9 cellular contexts compared by ENCODE assay signal in genomic region chr7:66140924-66141323, GRCh38. TPM values are rescaled to one million over a fixed set of nuclear protein-coding genes. Genes with fewer than 3 reads are reported as not detected.
DNase-seq lines count a peak whose midpoint lies in the region; ATAC-seq, FAIRE-seq and TF ChIP-seq lines count a peak whose summit lies in the region.
"Had no signal": no experiment of that assay in that cellular context is flagged by ENCODE, and none has a peak within 500 bp of the region (broad histone marks: within the 10 kb centered on the region; RNA-seq: fewer than 3 reads in every experiment).

No MANE protein-coding gene starts in this region.

- H4K5ac ChIP-seq in H9 (ENCODE audit: insufficient read length, low read depth, low read length) = no peak overlapping the region

- H3K56ac ChIP-seq in H9 (ENCODE audit: insufficient read length, low read depth, low read length) = no peak overlapping the region

- H2BK20ac ChIP-seq in H9 (ENCODE audit: low read depth, low read length, poor library complexity, severe bottlenecking) = no peak overlapping the region

- H2BK5ac ChIP-seq in H9 (ENCODE audit: insufficient read length, low read length) = no peak overlapping the region

- H3K9me2 ChIP-seq in neural cell (ENCODE audit: insufficient read depth, low read length) = no peaks in the 10 kb centered on the region

- H3K4me3 Mint-ChIP-seq in H9 = no peak overlapping the region

- no peaks in the 10 kb centered on the region for H3F3A ChIP-seq in neural cell (ENCODE audit: insufficient read depth, low read length, poor library complexity, severe bottlenecking)

- H4K20me1 ChIP-seq in H9 (ENCODE audit: control insufficient read depth, insufficient read depth, insufficient read length) (peaks cover 6% of the 10 kb centered on the region), neural cell (ENCODE audit: insufficient read depth) (peaks cover 4% of the 10 kb centered on the region)

- no peak overlapping the region for H3K14ac ChIP-seq in H9 (ENCODE audit: insufficient read depth, low read length)

- H2AFZ ChIP-seq in H9 (ENCODE audit: low read length) (no peak overlapping the region), neural cell (ENCODE audit: low read depth, low read length) (no peak overlapping the region)

- no peak overlapping the region for H2AK5ac ChIP-seq in H9 (ENCODE audit: insufficient read length, low read length)

- H3K4ac ChIP-seq in H9 (ENCODE audit: low read depth, low read length) = no peak overlapping the region

- no CpG with 5 or more reads among the region's 4 CpGs for WGBS in H9 (ENCODE audit: extremely low coverage, insufficient read length, low lambda C conversion rate)

- no peak for FAIRE-seq in RCC 7860 (lab: Jason Lieb, UNC)
- FAIRE-seq in GM19239 (lab: Jason Lieb, UNC) = no peak

- no peaks in the 10 kb centered on the region for H3K79me1 ChIP-seq in H9 (ENCODE audit: insufficient read depth, low read depth, low read length, poor library complexity, severe bottlenecking)

- H3K18ac ChIP-seq in H9 (ENCODE audit: insufficient read length, low read depth, low read length) = no peak overlapping the region

- no peaks in the 10 kb centered on the region for H3K36me3 ChIP-seq in neural cell (ENCODE audit: insufficient read depth, low read length)

- no peak overlapping the region for H2BK120ac ChIP-seq in H9 (ENCODE audit: low read depth, low read length, poor library complexity, severe bottlenecking)

- H3K9ac ChIP-seq in H9 (ENCODE audit: extremely low read depth, insufficient read length, low read length) = no peak overlapping the region
- no peak overlapping the region for H3K9ac ChIP-seq in neural cell (ENCODE audit: low read length)
- H3K9ac ChIP-seq: KMS-11 had no signal

- ATAC-seq in HG03095 (IDR thresholded peaks at IDR 0.05; ENCODE audit: unreplicated experiment) = no peak

- no peak overlapping the region for H3K4me2 ChIP-seq in H9 (ENCODE audit: insufficient read depth, insufficient read length, low read length)
- H3K4me2 ChIP-seq in neural cell (ENCODE audit: low read length) = no peak overlapping the region
- H3K4me2 ChIP-seq: KMS-11 had no signal

- H3K27me3 ChIP-seq in H9 (ENCODE audit: insufficient read depth, low read length) (no peaks in the 10 kb centered on the region), neural cell (ENCODE audit: insufficient read depth, low read depth, low read length) (no peaks in the 10 kb centered on the region)

- no peak overlapping the region for H3K27ac ChIP-seq in H9 (ENCODE audit: insufficient read length, low read depth, low read length)
- no peak overlapping the region for H3K27ac ChIP-seq in neural cell (ENCODE audit: low read length)
- H3K27ac ChIP-seq: KMS-11 had no signal

- TF ChIP-seq CTCF in H9 (conservative IDR thresholded peaks at IDR 0.05) (peak; percentile 64), fibroblast of mammary gland (conservative IDR thresholded peaks at IDR 0.05; ENCODE audit: control insufficient read depth, insufficient read depth, low read depth, low read length) (peak; percentile 88), neural cell (IDR thresholded peaks at IDR 0.05; ENCODE audit: poor library complexity, severe bottlenecking) (peak; percentile 62)

- H3K27me3 Mint-ChIP-seq in H9 (ENCODE audit: low read depth) = no peaks in the 10 kb centered on the region

- H3K36me3 Mint-ChIP-seq in H9 (ENCODE audit: insufficient read depth in 1 of 3, low read depth in 3 of 3) = peaks cover 11 to 75% (median 52%) of the 10 kb centered on the region in 3 experiments; a peak in 6 of 7 replicates

- no peak overlapping the region for H2BK12ac ChIP-seq in H9 (ENCODE audit: insufficient read length, low read depth, low read length)

- DNase-seq in H9 (no peak), SHP77 treated with DMSO at 0.1 percent for 48 hours (lab: John Stamatoyannopoulos, UW) (peak; percentile 12), fibroblast of mammary gland (ENCODE audit: low read depth) (peak; percentile 89), RCC 7860 (ENCODE audit: low spot score) (no peak), GM19239 (ENCODE audit: insufficient read length, low spot score) (no peak)
- no peak for DNase-seq in activated naive CD4-positive, alpha-beta T cell (lab: John Stamatoyannopoulos, UW)

- no peak overlapping the region; a peak in 1 of 7 replicates for H3K27ac Mint-ChIP-seq in H9

- no peaks in the 10 kb centered on the region for H3K9me3 Mint-ChIP-seq in H9

- peak; percentile 69 for TF ChIP-seq RAD21 in neural cell (conservative IDR thresholded peaks at IDR 0.05)

- H3K23ac ChIP-seq in H9 (ENCODE audit: insufficient read length, low read depth, low read length) = no peak overlapping the region

- no peak overlapping the region for H3K4me3 ChIP-seq in fibroblast of mammary gland (ENCODE audit: control insufficient read depth, low read depth, low read length)
- no peak overlapping the region for H3K4me3 ChIP-seq in neural cell (ENCODE audit: low read length)

- no peak overlapping the region for H2BK15ac ChIP-seq in H9 (ENCODE audit: low read depth, low read length)

- H4K8ac ChIP-seq in H9 (replicated peaks; ENCODE audit: insufficient read length, low read depth, low read length) = no peak overlapping the region

- no peaks in the 10 kb centered on the region for H3K9me3 ChIP-seq in H9 (ENCODE audit: control insufficient read depth, low read depth, low read length)
- no peaks in the 10 kb centered on the region for H3K9me3 ChIP-seq in neural cell (ENCODE audit: low read length)

- no peak for TF ChIP-seq EP300 in neural cell (conservative IDR thresholded peaks at IDR 0.05; ENCODE audit: poor library complexity, severe bottlenecking)

- no peak overlapping the region for H3T11ph ChIP-seq in H9 (ENCODE audit: low read length)

- H4K91ac ChIP-seq in H9 (ENCODE audit: insufficient read length, low read depth, low read length) = no peak overlapping the region

- H3K23me2 ChIP-seq in H9 (ENCODE audit: insufficient read length, low read depth, low read length, poor library complexity, severe bottlenecking) = no peaks in the 10 kb centered on the region

- no peaks in the 10 kb centered on the region for H3K4me1 ChIP-seq in H9 (ENCODE audit: insufficient read depth, low read length)

- no peaks in the 10 kb centered on the region for H3K4me1 Mint-ChIP-seq in H9

- H3K79me2 ChIP-seq in H9 (ENCODE audit: insufficient read depth, low read length) (no peaks in the 10 kb centered on the region), neural cell (replicated peaks; ENCODE audit: insufficient read depth, low read length) (no peaks in the 10 kb centered on the region)

TF ChIP-seq in neural cell, 6 proteins besides CTCF, POLR2A, EP300 and RAD21:
- TF ChIP-seq TAF1 (IDR thresholded peaks at IDR 0.05; ENCODE audit: low read depth) (no peak), MXI1 (conservative IDR thresholded peaks at IDR 0.05; ENCODE audit: poor library complexity, severe bottlenecking) (no peak), SMC3 (conservative IDR thresholded peaks at IDR 0.05; ENCODE audit: poor library complexity) (peak; percentile 65), POLR2AphosphoS5 (IDR thresholded peaks at IDR 0.05) (no peak)

RNA-seq across cellular contexts. Expression of gene CRCP, which starts 26.3 kb away (rescaled TPM):
- total RNA-seq in H9 (2021) = 37.9 and 39.0 TPM in 2 replicates
- polyA plus RNA-seq in neural cell = 53.6 and 65.9 TPM in 2 replicates
- polyA minus RNA-seq in neural cell = 102 and 104 TPM in 2 replicates

Comparison
In these comparisons a context has a peak if more than half of its experiments do, and no peak if none do; other contexts are left out.
1. DNase-seq: peak in SHP77 treated with DMSO at 0.1 percent for 48 hours (single experiment) and fibroblast of mammary gland (single experiment); none in H9 (single experiment), RCC 7860 (single experiment), GM19239 (single experiment) and activated naive CD4-positive, alpha-beta T cell (0 of 4).
2. Peak in every context shown above with its lines, with median percentiles within 50 percentile points of each other: CTCF ChIP-seq.